ENCODE assay signal across 21 cellular contexts in genomic region chr15:57111002-57111401, GRCh38.
A peak's percentile ranks its signal among the peaks of the same experiment; 100 is the strongest.
DNase-seq lines count a peak whose midpoint lies in the region; ATAC-seq and TF ChIP-seq lines count a peak whose summit lies in the region.
"Had no signal": no experiment of that assay in that cellular context is flagged by ENCODE, and none has a peak within 500 bp of the region (broad histone marks: within the 10 kb centered on the region; RNA-seq: fewer than 3 reads in every experiment).

No MANE protein-coding gene starts in this region.

- no peak for TF ChIP-seq POLR2A in gastroesophageal sphincter (IDR thresholded peaks at IDR 0.05)

- no peaks in the 10 kb centered on the region for H3K27me3 Mint-ChIP-seq in progenitor cell of endocrine pancreas
- H3K27me3 Mint-ChIP-seq in activated naive CD8-positive, alpha-beta T cell treated with anti-CD3 and anti-CD28 coated beads, Interleukin-2, amount 50 U/mL, for 24 hours = no peaks in the 10 kb centered on the region
- H3K27me3 Mint-ChIP-seq: activated naive CD8-positive, alpha-beta T cell treated with anti-CD3 and anti-CD28 coated beads for 36 hours had no signal

- H3K4me1 ChIP-seq in SJCRH30 (peaks cover 41% of the 10 kb centered on the region), gastroesophageal sphincter (peaks cover 0 to 33% (median 8%) of the 10 kb centered on the region in 3 donors)
- H3K4me1 ChIP-seq: breast epithelium had no signal

- no peak for TF ChIP-seq EP300 in gastroesophageal sphincter (IDR thresholded peaks at IDR 0.05)

- H3K36me3 Mint-ChIP-seq in progenitor cell of endocrine pancreas (ENCODE audit: insufficient read depth) = peaks cover 14% of the 10 kb centered on the region
- H3K36me3 Mint-ChIP-seq in activated naive CD8-positive, alpha-beta T cell treated with anti-CD3 and anti-CD28 coated beads, Interleukin-2, amount 50 U/mL, for 24 hours (ENCODE audit: low read depth) = peaks cover 4% of the 10 kb centered on the region

- TF ChIP-seq CTCF in BJ (IDR thresholded peaks at IDR 0.05; ENCODE audit: insufficient read depth, low read depth, low read length) (peak; percentile 30), fibroblast of mammary gland (conservative IDR thresholded peaks at IDR 0.05; ENCODE audit: control insufficient read depth, insufficient read depth, low read depth, low read length) (peak; percentile 8), progenitor cell of endocrine pancreas (IDR thresholded peaks at IDR 0.05; ENCODE audit: unreplicated experiment) (peak; percentile 49), gastroesophageal sphincter (IDR thresholded peaks at IDR 0.05) (no peak)

- peaks cover 22% of the 10 kb centered on the region for H3K4me1 Mint-ChIP-seq in progenitor cell of endocrine pancreas (ENCODE audit: low read depth)
- peaks cover 19% of the 10 kb centered on the region for H3K4me1 Mint-ChIP-seq in activated naive CD8-positive, alpha-beta T cell treated with anti-CD3 and anti-CD28 coated beads, Interleukin-2, amount 50 U/mL, for 24 hours

- CTCF ChIA-PET in BJ (lab: Yijun Ruan, JAX) = interaction anchor here (1.3 kb wide), 1 partner anchor 12 kb away, joined by 5 read pairs; no protein-coding TSS in a partner anchor

- no peak overlapping the region for H3K27ac Mint-ChIP-seq in progenitor cell of endocrine pancreas
- no peak overlapping the region for H3K27ac Mint-ChIP-seq in activated naive CD8-positive, alpha-beta T cell treated with anti-CD3 and anti-CD28 coated beads, Interleukin-2, amount 50 U/mL, for 24 hours
- H3K27ac Mint-ChIP-seq: activated naive CD8-positive, alpha-beta T cell treated with anti-CD3 and anti-CD28 coated beads for 36 hours; activated T-helper 1 cell treated with anti-CD3 and anti-CD28 coated beads, Interleukin-12 subunit alpha, Interleukin-12 subunit beta, Interleukin-2, Interleukin-4 antibody, amounts not matched to agents 30 ng/mL and 10 ng/mL and 1 ng/mL, durations not matched to agents 14 hours and 24 hours and 36 hours had no signal

- H3K9me3 Mint-ChIP-seq in progenitor cell of endocrine pancreas (ENCODE audit: low read depth) = peaks cover 2% of the 10 kb centered on the region
- H3K9me3 Mint-ChIP-seq in activated naive CD8-positive, alpha-beta T cell treated with anti-CD3 and anti-CD28 coated beads, Interleukin-2, amount 50 U/mL, for 24 hours = no peaks in the 10 kb centered on the region
- H3K9me3 Mint-ChIP-seq: activated T-helper 1 cell treated with anti-CD3 and anti-CD28 coated beads, Interleukin-12 subunit alpha, Interleukin-12 subunit beta, Interleukin-2, Interleukin-4 antibody, amounts not matched to agents 30 ng/mL and 10 ng/mL and 1 ng/mL, durations not matched to agents 14 hours and 24 hours and 36 hours had no signal

- no peaks in the 10 kb centered on the region for H3K27me3 ChIP-seq in BJ (ENCODE audit: control insufficient read depth, insufficient read depth, low read length)
- no peaks in the 10 kb centered on the region for H3K27me3 ChIP-seq in SJCRH30
- H3K27me3 ChIP-seq in gastroesophageal sphincter = no peaks in the 10 kb centered on the region
- H3K27me3 ChIP-seq: breast epithelium, SJSA1, upper lobe of left lung had no signal

- no peak for ATAC-seq in activated naive CD8-positive, alpha-beta T cell treated with anti-CD3 and anti-CD28 coated beads, Interleukin-2, amount 50 U/mL, for 24 hours
- no peak for ATAC-seq in gastroesophageal sphincter
- ATAC-seq in HG03139 (IDR thresholded peaks at IDR 0.05; ENCODE audit: unreplicated experiment) = no peak
- ATAC-seq: activated CD4-positive, CD25-positive, alpha-beta regulatory T cell treated with anti-CD3 and anti-CD28 coated beads, Interleukin-2, amount 50 U/mL, for 24 hours had no signal

- H3K36me3 ChIP-seq in BJ (ENCODE audit: control insufficient read depth, insufficient read depth, low read length) (no peaks in the 10 kb centered on the region), SJCRH30 (peaks cover 7% of the 10 kb centered on the region; the same call in 1 of the 2 replicates), gastroesophageal sphincter (no peaks in the 10 kb centered on the region)
- H3K36me3 ChIP-seq: breast epithelium, upper lobe of left lung had no signal

- 90 to 94% methylated on average over 4 of the region's 4 CpGs for WGBS in gastroesophageal sphincter (ENCODE audit: low coverage in 1 of 2), 2 donors

- peak overlapping the region; percentile 94 for H3K27ac ChIP-seq in SJCRH30
- H3K27ac ChIP-seq in gastroesophageal sphincter = no peak overlapping the region
- H3K27ac ChIP-seq: breast epithelium, KMS-11, SJSA1, upper lobe of left lung had no signal

- peaks cover 7% of the 10 kb centered on the region; the same call in 1 of the 2 replicates for H3K9me3 ChIP-seq in SJCRH30 (replicated peaks)
- H3K9me3 ChIP-seq in gastroesophageal sphincter = no peaks in the 10 kb centered on the region
- H3K9me3 ChIP-seq: breast epithelium, SJSA1, upper lobe of left lung had no signal

- no peak overlapping the region for H3K4me3 Mint-ChIP-seq in progenitor cell of endocrine pancreas (ENCODE audit: low read depth)
- no peak overlapping the region for H3K4me3 Mint-ChIP-seq in activated naive CD8-positive, alpha-beta T cell treated with anti-CD3 and anti-CD28 coated beads, Interleukin-2, amount 50 U/mL, for 24 hours
- H3K4me3 Mint-ChIP-seq: activated naive CD8-positive, alpha-beta T cell treated with anti-CD3 and anti-CD28 coated beads for 36 hours; activated T-helper 1 cell treated with anti-CD3 and anti-CD28 coated beads, Interleukin-12 subunit alpha, Interleukin-12 subunit beta, Interleukin-2, Interleukin-4 antibody, amounts not matched to agents 30 ng/mL and 10 ng/mL and 1 ng/mL, durations not matched to agents 14 hours and 24 hours and 36 hours had no signal

- POLR2A ChIA-PET in BJ (lab: Charles Lee) = no interaction called here

- no peak for DNase-seq in BJ (ENCODE audit: low read depth)
- peak in 1 of 2 experiments; percentile 36 for DNase-seq in SJCRH30
- DNase-seq in fibroblast of mammary gland (ENCODE audit: low read depth) = no peak
- no peak for DNase-seq in progenitor cell of endocrine pancreas (ENCODE audit: low spot score, unreplicated experiment)
- no peak for DNase-seq in activated naive CD8-positive, alpha-beta T cell treated with anti-CD3 and anti-CD28 coated beads, Interleukin-2, amount 50 U/mL, for 24 hours
- no peak for DNase-seq in stimulated activated CD4-positive, alpha-beta T cell treated with anti-CD3 and anti-CD28 coated beads, Interleukin-2, amount 100 ng/mL, for 48 hours
- DNase-seq: activated naive CD8-positive, alpha-beta T cell treated with anti-CD3 and anti-CD28 coated beads for 36 hours; HCEC 1CT; NCI-H1048; NCI-H2081; NCI-H526; retina; stimulated activated naive CD4-positive, alpha-beta T cell; upper lobe of left lung had no signal

- no peak overlapping the region for H3K4me3 ChIP-seq in BJ (ENCODE audit: low read depth, low read length)
- no peak overlapping the region for H3K4me3 ChIP-seq in SJCRH30
- H3K4me3 ChIP-seq in fibroblast of mammary gland (ENCODE audit: control insufficient read depth, low read depth, low read length) = no peak overlapping the region
- H3K4me3 ChIP-seq in gastroesophageal sphincter = no peak overlapping the region
- H3K4me3 ChIP-seq: breast epithelium, SJSA1, upper lobe of left lung had no signal

Comparison
In these comparisons a context has a peak if more than half of its experiments do, and no peak if none do; other contexts are left out.
1. CTCF ChIP-seq: peak in BJ (single experiment), fibroblast of mammary gland (single experiment) and progenitor cell of endocrine pancreas (single experiment); none in gastroesophageal sphincter (0 of 4).